Comparison of ENCODE assay signal across 28 cellular contexts in the genomic region with DNA sequence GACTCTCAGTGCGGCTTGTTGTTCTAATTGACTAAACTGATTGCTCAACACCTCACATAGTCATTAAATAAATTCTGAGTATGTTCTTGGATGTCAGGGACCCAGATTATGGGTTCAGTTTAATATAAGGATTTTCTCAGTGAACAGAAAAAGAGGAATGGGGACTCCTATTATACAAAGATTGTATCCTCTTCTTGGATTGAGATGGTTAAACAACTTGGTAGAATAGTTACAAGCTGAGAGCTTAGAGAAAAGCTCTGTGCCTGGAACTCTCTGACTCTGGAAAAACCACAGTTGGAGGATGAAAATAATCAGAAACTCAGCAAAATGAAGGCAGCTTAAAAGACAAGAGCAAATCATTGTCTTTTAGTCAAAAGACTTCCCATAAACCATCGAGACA.
"Had no signal": no experiment of that assay in that cellular context is flagged by ENCODE, and none has a peak within 500 bp of the region (broad histone marks: within the 10 kb centered on the region; RNA-seq: fewer than 3 reads in every experiment).

No MANE protein-coding gene starts in this region.

- H3K36me3 ChIP-seq: stomach, suprapubic skin, thoracic aorta, thyroid gland, tibial artery, tibial nerve, transverse colon, upper lobe of left lung, upper lobe of right lung, uterus, vagina had no signal

- H3K4me1 Mint-ChIP-seq: stimulated activated effector memory CD8-positive, alpha-beta T cell treated with anti-CD3 and anti-CD28 coated beads, Interleukin-12 subunit alpha, Interleukin-12 subunit beta, amount 100 ng/mL, for 72 hours; stimulated activated memory B cell treated with anti-CD40 and anti-IgM and Interleukin-4, amounts not matched to agents 10 μg/mL and 1 μg/mL and 100 μg/mL, for 72 hours; stimulated activated naive B cell treated with anti-CD40 and anti-IgM and Interleukin-4, amounts not matched to agents 10 μg/mL and 1 μg/mL and 100 μg/mL, for 72 hours; stimulated activated naive CD8-positive, alpha-beta T cell treated with anti-CD3 and anti-CD28 coated beads, Interleukin-15, amount 100 ng/mL, for 72 hours had no signal

- H3K4me3 ChIP-seq: stomach, suprapubic skin, testis, thoracic aorta, thyroid gland, tibial artery, tibial nerve, transverse colon, upper lobe of left lung, upper lobe of right lung, uterus, vagina had no signal

- H3K36me3 Mint-ChIP-seq: stimulated activated effector memory CD8-positive, alpha-beta T cell treated with anti-CD3 and anti-CD28 coated beads, Interleukin-12 subunit alpha, Interleukin-12 subunit beta, amount 100 ng/mL, for 72 hours; stimulated activated memory B cell treated with anti-CD40 and anti-IgM and Interleukin-4, amounts not matched to agents 10 μg/mL and 1 μg/mL and 100 μg/mL, for 72 hours; stimulated activated naive B cell treated with anti-CD40 and anti-IgM and Interleukin-4, amounts not matched to agents 10 μg/mL and 1 μg/mL and 100 μg/mL, for 72 hours; type B pancreatic cell had no signal

- H3K9me3 ChIP-seq: stomach, suprapubic skin, testis, thoracic aorta, thyroid gland, tibial artery, tibial nerve, transverse colon, upper lobe of left lung, upper lobe of right lung, uterus, vagina had no signal

- H3K9me3 Mint-ChIP-seq: stimulated activated effector memory CD8-positive, alpha-beta T cell treated with anti-CD3 and anti-CD28 coated beads, Interleukin-12 subunit alpha, Interleukin-12 subunit beta, amount 100 ng/mL, for 72 hours; stimulated activated memory B cell treated with anti-CD40 and anti-IgM and Interleukin-4, amounts not matched to agents 10 μg/mL and 1 μg/mL and 100 μg/mL, for 72 hours; stimulated activated naive B cell treated with anti-CD40 and anti-IgM and Interleukin-4, amounts not matched to agents 10 μg/mL and 1 μg/mL and 100 μg/mL, for 72 hours; stimulated activated naive CD8-positive, alpha-beta T cell treated with anti-CD3 and anti-CD28 coated beads, Interleukin-15, amount 100 ng/mL, for 72 hours; stimulated activated naive CD8-positive, alpha-beta T cell treated with anti-CD3 and anti-CD28 coated beads, Interleukin-15, Interleukin-2, amounts not matched to agents 100 ng/mL and 50 ng/mL, for 24 hours had no signal

- ATAC-seq: stimulated activated effector memory CD8-positive, alpha-beta T cell treated with anti-CD3 and anti-CD28 coated beads, Interleukin-12 subunit alpha, Interleukin-12 subunit beta, amount 100 ng/mL, for 72 hours; stimulated activated memory B cell treated with anti-CD40 and anti-IgM and Interleukin-4, amounts not matched to agents 10 μg/mL and 1 μg/mL and 100 μg/mL, for 72 hours; stimulated activated naive B cell treated with anti-CD40 and anti-IgM and Interleukin-4, amounts not matched to agents 10 μg/mL and 1 μg/mL and 100 μg/mL, for 72 hours; stimulated activated naive CD8-positive, alpha-beta T cell treated with anti-CD3 and anti-CD28 coated beads, Interleukin-15, amount 100 ng/mL, for 72 hours; stimulated activated naive CD8-positive, alpha-beta T cell treated with anti-CD3 and anti-CD28 coated beads, Interleukin-15, Interleukin-2, amounts not matched to agents 100 U/mL and 50 U/mL, for 24 hours; upper lobe of right lung had no signal

- H3K27me3 ChIP-seq: stomach, suprapubic skin, testis, thyroid gland, tibial artery, tibial nerve, upper lobe of left lung, upper lobe of right lung, uterus, vagina had no signal

- H3K4me1 ChIP-seq: suprapubic skin, testis, transverse colon, upper lobe of right lung, uterus, vagina had no signal

- H3K27ac ChIP-seq: stomach, suprapubic skin, testis, thoracic aorta, thyroid gland, tibial artery, tibial nerve, transverse colon, upper lobe of left lung, upper lobe of right lung, uterus, vagina had no signal

- DNase-seq: stimulated activated CD4-positive, alpha-beta T cell treated with anti-CD3 and anti-CD28 coated beads, Interleukin-2, amount 100 ng/mL, for 48 hours; stimulated activated CD4-positive, alpha-beta T cell treated with anti-CD3 and anti-CD28 coated beads, Interleukin-4, amount 100 ng/mL, for 1 hour; stimulated activated CD4-positive, alpha-beta T cell treated with anti-CD3 and anti-CD28 coated beads, Interleukin-4, amount 100 ng/mL, for 24 hours; stimulated activated CD4-positive, alpha-beta T cell treated with anti-CD3 and anti-CD28 coated beads, Interleukin-4, amount 100 ng/mL, for 4 hours; stimulated activated CD8-positive, alpha-beta memory T cell treated with anti-CD3 and anti-CD28 coated beads, Interleukin-4, amount 100 ng/mL, for 48 hours; stimulated activated naive B cell treated with anti-CD40 and anti-IgM and Interleukin-4, amounts not matched to agents 10 μg/mL and 1 μg/mL and 100 μg/mL, for 72 hours; stimulated activated naive CD4-positive, alpha-beta T cell; stimulated activated naive CD4-positive, alpha-beta T cell treated with Interleukin-2 at 50 U/mL for 16 hours; stimulated activated naive CD8-positive, alpha-beta T cell treated with anti-CD3 and anti-CD28 coated beads, Interleukin-15, amount 100 ng/mL, for 72 hours; stimulated activated naive CD8-positive, alpha-beta T cell treated with anti-CD3 and anti-CD28 coated beads, Interleukin-15, Interleukin-2, amounts not matched to agents 100 U/mL and 50 U/mL, for 24 hours; stomach; substantia nigra; testis; thyroid gland; tibial artery; transverse colon; trophoblast cell; upper lobe of left lung; upper lobe of right lung; uterus had no signal

- H3K4me3 Mint-ChIP-seq: stimulated activated effector memory CD8-positive, alpha-beta T cell treated with anti-CD3 and anti-CD28 coated beads, Interleukin-12 subunit alpha, Interleukin-12 subunit beta, amount 100 ng/mL, for 72 hours; stimulated activated memory B cell treated with anti-CD40 and anti-IgM and Interleukin-4, amounts not matched to agents 10 μg/mL and 1 μg/mL and 100 μg/mL, for 72 hours; stimulated activated naive B cell treated with anti-CD40 and anti-IgM and Interleukin-4, amounts not matched to agents 10 μg/mL and 1 μg/mL and 100 μg/mL, for 72 hours; stimulated activated naive CD8-positive, alpha-beta T cell treated with anti-CD3 and anti-CD28 coated beads, Interleukin-15, amount 100 ng/mL, for 72 hours; stimulated activated naive CD8-positive, alpha-beta T cell treated with anti-CD3 and anti-CD28 coated beads, Interleukin-15, Interleukin-2, amounts not matched to agents 100 ng/mL and 50 ng/mL, for 24 hours; type B pancreatic cell had no signal

- H3K27ac Mint-ChIP-seq: stimulated activated effector memory CD8-positive, alpha-beta T cell treated with anti-CD3 and anti-CD28 coated beads, Interleukin-12 subunit alpha, Interleukin-12 subunit beta, amount 100 ng/mL, for 72 hours; stimulated activated memory B cell treated with anti-CD40 and anti-IgM and Interleukin-4, amounts not matched to agents 10 μg/mL and 1 μg/mL and 100 μg/mL, for 72 hours; stimulated activated naive B cell treated with anti-CD40 and anti-IgM and Interleukin-4, amounts not matched to agents 10 μg/mL and 1 μg/mL and 100 μg/mL, for 72 hours; stimulated activated naive CD8-positive, alpha-beta T cell treated with anti-CD3 and anti-CD28 coated beads, Interleukin-15, amount 100 ng/mL, for 72 hours; stimulated activated naive CD8-positive, alpha-beta T cell treated with anti-CD3 and anti-CD28 coated beads, Interleukin-15, Interleukin-2, amounts not matched to agents 100 ng/mL and 50 ng/mL, for 24 hours; type B pancreatic cell had no signal
